2 cellular contexts compared by ENCODE assay signal in genomic region chr10:112382539-112383235, GRCh38.
TF ChIP-seq lines count a peak whose summit lies in the region.

No MANE protein-coding gene starts in this region.

TF ChIP-seq in HCT116, 20 proteins besides CTCF, POLR2A, EP300 and RAD21:
- TF ChIP-seq POLR2AphosphoS5 (IDR thresholded peaks at IDR 0.05; ENCODE audit: low read depth, low read length) = peak; percentile 47
- TF ChIP-seq, protein P1, sequence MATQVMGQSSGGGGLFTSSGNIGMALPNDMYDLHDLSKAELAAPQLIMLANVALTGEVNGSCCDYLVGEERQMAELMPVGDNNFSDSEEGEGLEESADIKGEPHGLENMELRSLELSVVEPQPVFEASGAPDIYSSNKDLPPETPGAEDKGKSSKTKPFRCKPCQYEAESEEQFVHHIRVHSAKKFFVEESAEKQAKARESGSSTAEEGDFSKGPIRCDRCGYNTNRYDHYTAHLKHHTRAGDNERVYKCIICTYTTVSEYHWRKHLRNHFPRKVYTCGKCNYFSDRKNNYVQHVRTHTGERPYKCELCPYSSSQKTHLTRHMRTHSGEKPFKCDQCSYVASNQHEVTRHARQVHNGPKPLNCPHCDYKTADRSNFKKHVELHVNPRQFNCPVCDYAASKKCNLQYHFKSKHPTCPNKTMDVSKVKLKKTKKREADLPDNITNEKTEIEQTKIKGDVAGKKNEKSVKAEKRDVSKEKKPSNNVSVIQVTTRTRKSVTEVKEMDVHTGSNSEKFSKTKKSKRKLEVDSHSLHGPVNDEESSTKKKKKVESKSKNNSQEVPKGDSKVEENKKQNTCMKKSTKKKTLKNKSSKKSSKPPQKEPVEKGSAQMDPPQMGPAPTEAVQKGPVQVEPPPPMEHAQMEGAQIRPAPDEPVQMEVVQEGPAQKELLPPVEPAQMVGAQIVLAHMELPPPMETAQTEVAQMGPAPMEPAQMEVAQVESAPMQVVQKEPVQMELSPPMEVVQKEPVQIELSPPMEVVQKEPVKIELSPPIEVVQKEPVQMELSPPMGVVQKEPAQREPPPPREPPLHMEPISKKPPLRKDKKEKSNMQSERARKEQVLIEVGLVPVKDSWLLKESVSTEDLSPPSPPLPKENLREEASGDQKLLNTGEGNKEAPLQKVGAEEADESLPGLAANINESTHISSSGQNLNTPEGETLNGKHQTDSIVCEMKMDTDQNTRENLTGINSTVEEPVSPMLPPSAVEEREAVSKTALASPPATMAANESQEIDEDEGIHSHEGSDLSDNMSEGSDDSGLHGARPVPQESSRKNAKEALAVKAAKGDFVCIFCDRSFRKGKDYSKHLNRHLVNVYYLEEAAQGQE (IDR thresholded peaks at IDR 0.05; ENCODE audit: low read depth) = no peak
TF ChIP-seq in HCT116: peak in this region for 1.

TF ChIP-seq in liver, 16 proteins besides CTCF, POLR2A, EP300 and RAD21:
- TF ChIP-seq ZBTB33 (IDR thresholded peaks at IDR 0.05) (no peak), HNF4A (conservative IDR thresholded peaks at IDR 0.05) (no peak), GABPA (IDR thresholded peaks at IDR 0.05 in 1 of 2, conservative IDR thresholded peaks at IDR 0.05 in 1 of 2) (no peak), RXRA (IDR thresholded peaks at IDR 0.05) (no peak), YY1 (IDR thresholded peaks at IDR 0.05) (no peak)
- TF ChIP-seq, protein P1 (IDR thresholded peaks at IDR 0.05) = no peak
